In the genomic region with DNA sequence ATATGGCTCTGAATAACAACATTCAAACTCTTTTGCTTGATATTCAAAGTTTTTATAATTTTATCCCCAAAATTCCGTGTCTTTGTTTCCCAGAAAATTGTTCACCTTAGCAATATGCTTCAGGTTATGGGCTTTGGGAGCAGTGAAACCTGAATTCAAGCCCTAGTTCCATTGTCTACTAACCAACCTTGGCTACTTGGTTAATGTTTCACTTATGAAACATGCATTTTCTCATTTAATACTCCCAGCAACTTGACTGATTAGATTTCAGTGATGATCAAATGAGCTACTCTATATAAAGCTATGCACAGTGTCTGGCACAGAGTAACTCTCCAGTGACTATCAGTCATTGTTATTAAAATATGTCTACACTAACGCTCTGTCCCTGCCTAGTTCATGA, we compare ENCODE assay signal across 7 cellular contexts.
"Had no signal": no experiment of that assay in that cellular context is flagged by ENCODE, and none has a peak within 500 bp of the region (broad histone marks: within the 10 kb centered on the region; RNA-seq: fewer than 3 reads in every experiment).

No MANE protein-coding gene starts in this region.

- H3K36me3 ChIP-seq: HAP-1 had no signal

- ATAC-seq: HCT116 had no signal

- H3K4me3 ChIP-seq: GM23248, HAP-1 had no signal

- H3K9ac ChIP-seq: GM23248 had no signal

- H2AFZ ChIP-seq: GM23248 had no signal

- DNase-seq: GM23248, GOT3, H7, HFFc6, IMR-90 had no signal

- H3K9me3 ChIP-seq: HAP-1 had no signal

- H3K27ac ChIP-seq: GM23248 had no signal
